16 cellular contexts compared by ENCODE assay signal in the genomic region with DNA sequence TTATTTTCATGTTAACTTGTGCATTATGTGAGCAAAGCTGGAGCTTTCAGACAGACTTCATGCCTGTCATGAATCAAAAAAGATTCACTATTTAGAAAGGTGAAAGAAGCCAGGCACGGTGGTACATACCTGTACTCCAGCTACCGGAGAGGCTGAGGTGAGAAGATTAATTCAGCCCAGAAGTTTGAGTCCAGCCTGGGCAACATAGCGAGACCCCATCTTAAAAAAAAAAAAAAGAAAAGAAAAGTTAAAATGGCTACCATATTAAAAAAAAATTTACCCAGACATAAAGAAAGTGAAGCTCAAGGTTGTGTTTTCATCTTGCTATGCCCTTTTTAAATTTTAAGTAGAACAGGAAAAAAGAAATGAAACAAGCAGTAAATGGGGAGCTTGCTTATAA. TPM values are rescaled to one million over a fixed set of nuclear protein-coding genes. Genes with fewer than 3 reads are reported as not detected.
DNase-seq lines count a peak whose midpoint lies in the region; ATAC-seq and TF ChIP-seq lines count a peak whose summit lies in the region.
"Had no signal": no experiment of that assay in that cellular context is flagged by ENCODE, and none has a peak within 500 bp of the region (broad histone marks: within the 10 kb centered on the region; RNA-seq: fewer than 3 reads in every experiment).

No MANE protein-coding gene starts in this region.

- H3K4me1 Mint-ChIP-seq in activated CD4-positive, alpha-beta T cell treated with anti-CD3 and anti-CD28 coated beads, Interleukin-2, amount 10 ng/mL, durations not matched to agents 24 days and 14 days, result peaks cover 49% of the 10 kb centered on the region
- H3K4me1 Mint-ChIP-seq in activated CD8-positive, alpha-beta T cell treated with anti-CD3 and anti-CD28 coated beads, Interleukin-2, amount 10 ng/mL, durations not matched to agents 7 days and 5 days (ENCODE audit: low read depth), result peaks cover 66% of the 10 kb centered on the region
- peaks cover 75% of the 10 kb centered on the region for H3K4me1 Mint-ChIP-seq in stimulated activated naive CD8-positive, alpha-beta T cell treated with anti-CD3 and anti-CD28 coated beads, Interleukin-15, amount 100 ng/mL, for 72 hours

- intact Hi-C loops in activated CD4-positive, alpha-beta T cell treated with anti-CD3 and anti-CD28 coated beads, Interleukin-2, amount 10 ng/mL, durations not matched to agents 24 days and 14 days (cut with micrococcal nuclease), result loop anchor here (1.0 kb wide), 1 partner anchor 13 kb away; no protein-coding TSS in a partner anchor

- H3K9me3 Mint-ChIP-seq in activated CD4-positive, alpha-beta T cell treated with anti-CD3 and anti-CD28 coated beads, Interleukin-2, amount 10 ng/mL, durations not matched to agents 24 days and 14 days, result peaks cover 4% of the 10 kb centered on the region
- no peaks in the 10 kb centered on the region for H3K9me3 Mint-ChIP-seq in activated CD8-positive, alpha-beta T cell treated with anti-CD3 and anti-CD28 coated beads, Interleukin-2, amount 10 ng/mL, durations not matched to agents 7 days and 5 days (ENCODE audit: insufficient read depth)
- H3K9me3 Mint-ChIP-seq in stimulated activated naive CD8-positive, alpha-beta T cell treated with anti-CD3 and anti-CD28 coated beads, Interleukin-15, amount 100 ng/mL, for 72 hours, result peaks cover 4 to 7% of the 10 kb centered on the region in 2 donors

- no peak overlapping the region for H3K4me3 ChIP-seq in hepatocyte

- POLR2A ChIA-PET in activated CD8-positive, alpha-beta T cell treated with anti-CD3 and anti-CD28 coated beads, Interleukin-2, amount 10 ng/mL, durations not matched to agents 7 days and 5 days (lab: Charles Lee), result interaction anchor here (0.7 to 4.0 kb wide), 10 partner anchors 9 to 592 kb away, joined by 3 to 36 read pairs (median 3); a partner anchor contains a TSS

- no peak for TF ChIP-seq CTCF in hepatocyte (IDR thresholded peaks at IDR 0.05; ENCODE audit: poor library complexity)

- H4K20me1 ChIP-seq in hepatocyte (ENCODE audit: insufficient read depth, poor library complexity, severe bottlenecking), result no peaks in the 10 kb centered on the region

- no peaks in the 10 kb centered on the region for H3K27me3 ChIP-seq in hepatocyte

- H3K36me3 ChIP-seq in hepatocyte (replicated peaks; ENCODE audit: insufficient read depth, low read depth), result no peaks in the 10 kb centered on the region

- peaks cover 50% of the 10 kb centered on the region for H3K36me3 Mint-ChIP-seq in activated CD4-positive, alpha-beta T cell treated with anti-CD3 and anti-CD28 coated beads, Interleukin-2, amount 10 ng/mL, durations not matched to agents 24 days and 14 days (ENCODE audit: low read depth)
- H3K36me3 Mint-ChIP-seq in activated CD8-positive, alpha-beta T cell treated with anti-CD3 and anti-CD28 coated beads, Interleukin-2, amount 10 ng/mL, durations not matched to agents 7 days and 5 days (ENCODE audit: low read depth), result peaks cover 67% of the 10 kb centered on the region

- H3K79me2 ChIP-seq in hepatocyte, result no peaks in the 10 kb centered on the region
- H3K79me2 ChIP-seq: parathyroid adenoma had no signal

- peak overlapping the region; percentile 54 for H3K4me2 ChIP-seq in hepatocyte

- H3K27ac Mint-ChIP-seq in activated CD4-positive, alpha-beta T cell treated with anti-CD3 and anti-CD28 coated beads, Interleukin-2, amount 10 ng/mL, durations not matched to agents 24 days and 14 days, result peak overlapping the region; percentile 94
- H3K27ac Mint-ChIP-seq in activated CD8-positive, alpha-beta T cell treated with anti-CD3 and anti-CD28 coated beads, Interleukin-2, amount 10 ng/mL, durations not matched to agents 7 days and 5 days, result peak overlapping the region; percentile 97
- peak overlapping the region; percentile 83 to 94 for H3K27ac Mint-ChIP-seq in stimulated activated naive CD8-positive, alpha-beta T cell treated with anti-CD3 and anti-CD28 coated beads, Interleukin-15, amount 100 ng/mL, for 72 hours

- WGBS in hepatocyte (ENCODE audit: low lambda C conversion rate, missing lambda C conversion rate), result 98% methylated on average over 3 of the region's 3 CpGs

- H3K4me3 Mint-ChIP-seq in activated CD4-positive, alpha-beta T cell treated with anti-CD3 and anti-CD28 coated beads, Interleukin-2, amount 10 ng/mL, durations not matched to agents 24 days and 14 days, result peak overlapping the region; percentile 74
- H3K4me3 Mint-ChIP-seq in activated CD8-positive, alpha-beta T cell treated with anti-CD3 and anti-CD28 coated beads, Interleukin-2, amount 10 ng/mL, durations not matched to agents 7 days and 5 days, result peak overlapping the region; percentile 93
- peak overlapping the region; percentile 81 to 84 for H3K4me3 Mint-ChIP-seq in stimulated activated naive CD8-positive, alpha-beta T cell treated with anti-CD3 and anti-CD28 coated beads, Interleukin-15, amount 100 ng/mL, for 72 hours

- no peak for ATAC-seq in activated CD8-positive, alpha-beta T cell treated with anti-CD3 and anti-CD28 coated beads, Interleukin-2, amount 10 ng/mL, durations not matched to agents 7 days and 5 days
- ATAC-seq in stimulated activated naive CD8-positive, alpha-beta T cell treated with anti-CD3 and anti-CD28 coated beads, Interleukin-15, amount 100 ng/mL, for 72 hours, result no peak
- ATAC-seq in GM18502 (IDR thresholded peaks at IDR 0.05; ENCODE audit: poor library complexity, unreplicated experiment) (no peak), esophagus mucosa (no peak)
- ATAC-seq: Panc1 had no signal

- H2AFZ ChIP-seq in hepatocyte, result no peak overlapping the region
- H2AFZ ChIP-seq: parathyroid adenoma had no signal

- H3K4me1 ChIP-seq in hepatocyte (ENCODE audit: insufficient read depth), result no peaks in the 10 kb centered on the region
- H3K4me1 ChIP-seq: parathyroid adenoma had no signal

- H3K9me3 ChIP-seq in hepatocyte (ENCODE audit: low read depth), result no peaks in the 10 kb centered on the region

- DNase-seq in activated CD4-positive, alpha-beta T cell treated with anti-CD3 and anti-CD28 coated beads, Interleukin-2, amount 10 ng/mL, durations not matched to agents 24 days and 14 days, result no peak
- DNase-seq in activated CD4-positive, alpha-beta T cell treated with anti-CD3 and anti-CD28 coated beads for 4 hours, result no peak
- no peak for DNase-seq in activated CD8-positive, alpha-beta T cell treated with anti-CD3 and anti-CD28 coated beads, Interleukin-2, amount 10 ng/mL, durations not matched to agents 7 days and 5 days
- DNase-seq in hepatocyte (ENCODE audit: low spot score) (no peak), cerebellar nuclear complex (lab: John Stamatoyannopoulos, UW) (no peak)
- no peak for DNase-seq in stimulated activated naive CD8-positive, alpha-beta T cell treated with anti-CD3 and anti-CD28 coated beads, Interleukin-15, amount 100 ng/mL, for 72 hours
- DNase-seq: DMS79; GOT3; kidney glomerular epithelial cell; NCI-H345; stimulated activated CD4-positive, alpha-beta T cell treated with anti-CD3 and anti-CD28 coated beads, Interleukin-4, amount 100 ng/mL, for 24 hours; T1000 had no signal

- H3K9me2 ChIP-seq in hepatocyte (replicated peaks; ENCODE audit: insufficient read depth), result no peaks in the 10 kb centered on the region

- no peak overlapping the region for H3K27ac ChIP-seq in hepatocyte
- H3K27ac ChIP-seq: parathyroid adenoma had no signal

- H3K27me3 Mint-ChIP-seq in activated CD4-positive, alpha-beta T cell treated with anti-CD3 and anti-CD28 coated beads, Interleukin-2, amount 10 ng/mL, durations not matched to agents 24 days and 14 days, result no peaks in the 10 kb centered on the region
- no peaks in the 10 kb centered on the region for H3K27me3 Mint-ChIP-seq in activated CD8-positive, alpha-beta T cell treated with anti-CD3 and anti-CD28 coated beads, Interleukin-2, amount 10 ng/mL, durations not matched to agents 7 days and 5 days (ENCODE audit: low read depth)
- H3K27me3 Mint-ChIP-seq in stimulated activated naive CD8-positive, alpha-beta T cell treated with anti-CD3 and anti-CD28 coated beads, Interleukin-15, amount 100 ng/mL, for 72 hours, result no peaks in the 10 kb centered on the region

- CTCF ChIA-PET in activated CD8-positive, alpha-beta T cell treated with anti-CD3 and anti-CD28 coated beads, Interleukin-2, amount 10 ng/mL, durations not matched to agents 7 days and 5 days (lab: Charles Lee), result interaction anchor here (0.6 to 8.9 kb wide), 8 partner anchors 10 to 123 kb away, joined by 3 to 59 read pairs (median 14); a partner anchor contains a TSS

RNA-seq across cellular contexts. Expression of a gene that starts 0.9 kb away (rescaled TPM):
- total RNA-seq in activated CD4-positive, alpha-beta T cell treated with anti-CD3 and anti-CD28 coated beads, Interleukin-2, amount 10 ng/mL, durations not matched to agents 24 days and 14 days, result 2.8 and 3.1 TPM in 2 replicates
- total RNA-seq in activated CD8-positive, alpha-beta T cell treated with anti-CD3 and anti-CD28 coated beads, Interleukin-2, amount 10 ng/mL, durations not matched to agents 7 days and 5 days, result 10 to 100 TPM; 17.8 to 18.8 TPM
- 0.13 TPM in 1 of 2 replicates, not detected in the other for total RNA-seq in hepatocyte
- 0.50 TPM in 1 of 2 replicates, not detected in the other for polyA plus RNA-seq in hepatocyte
- total RNA-seq in esophagus mucosa, result 0.28 TPM

RNA-seq across cellular contexts. Expression of a gene that starts 20.5 kb away (rescaled TPM):
- 52.2 and 52.5 TPM in 2 replicates for total RNA-seq in activated CD4-positive, alpha-beta T cell treated with anti-CD3 and anti-CD28 coated beads, Interleukin-2, amount 10 ng/mL, durations not matched to agents 24 days and 14 days
- total RNA-seq in activated CD8-positive, alpha-beta T cell treated with anti-CD3 and anti-CD28 coated beads, Interleukin-2, amount 10 ng/mL, durations not matched to agents 7 days and 5 days, result 10 to 100 TPM; 60.5 to 66.3 TPM
- total RNA-seq in hepatocyte (34.8 and 38.6 TPM in 2 replicates), esophagus mucosa (18.5 TPM)
- 15.4 and 21.5 TPM in 2 replicates for polyA plus RNA-seq in hepatocyte

RNA-seq across cellular contexts. Expression of a gene that starts 20.9 kb away (rescaled TPM):
- total RNA-seq in activated CD4-positive, alpha-beta T cell treated with anti-CD3 and anti-CD28 coated beads, Interleukin-2, amount 10 ng/mL, durations not matched to agents 24 days and 14 days, result 42.3 and 42.6 TPM in 2 replicates
- total RNA-seq in activated CD8-positive, alpha-beta T cell treated with anti-CD3 and anti-CD28 coated beads, Interleukin-2, amount 10 ng/mL, durations not matched to agents 7 days and 5 days, result 10 to 100 TPM; 92.7 to 94.2 TPM
- total RNA-seq in hepatocyte (15.7 and 16.9 TPM in 2 replicates), esophagus mucosa (14.5 TPM)
- 13.4 and 16.4 TPM in 2 replicates for polyA plus RNA-seq in hepatocyte

RNA-seq across cellular contexts. Expression of a gene that starts 54.2 kb away (rescaled TPM):
- 5.5 and 6.0 TPM in 2 replicates for total RNA-seq in activated CD4-positive, alpha-beta T cell treated with anti-CD3 and anti-CD28 coated beads, Interleukin-2, amount 10 ng/mL, durations not matched to agents 24 days and 14 days
- 1 to 10 TPM; 5.2 to 5.4 TPM for total RNA-seq in activated CD8-positive, alpha-beta T cell treated with anti-CD3 and anti-CD28 coated beads, Interleukin-2, amount 10 ng/mL, durations not matched to agents 7 days and 5 days
- 57.0 and 58.9 TPM in 2 replicates for total RNA-seq in hepatocyte
- polyA plus RNA-seq in hepatocyte, result 55.3 and 62.7 TPM in 2 replicates
- 24.7 TPM for total RNA-seq in esophagus mucosa

RNA-seq across cellular contexts. Expression of a gene that starts 55.5 kb away (rescaled TPM):
- 92.3 and 96.5 TPM in 2 replicates for total RNA-seq in activated CD4-positive, alpha-beta T cell treated with anti-CD3 and anti-CD28 coated beads, Interleukin-2, amount 10 ng/mL, durations not matched to agents 24 days and 14 days
- total RNA-seq in activated CD8-positive, alpha-beta T cell treated with anti-CD3 and anti-CD28 coated beads, Interleukin-2, amount 10 ng/mL, durations not matched to agents 7 days and 5 days, result 100 to 1,000 TPM; 118 to 125 TPM
- total RNA-seq in hepatocyte (50.5 and 59.2 TPM in 2 replicates), esophagus mucosa (51.0 TPM)
- 95.3 and 99.8 TPM in 2 replicates for polyA plus RNA-seq in hepatocyte
